Comparison of ENCODE assay signal across 21 cellular contexts in the genomic region with DNA sequence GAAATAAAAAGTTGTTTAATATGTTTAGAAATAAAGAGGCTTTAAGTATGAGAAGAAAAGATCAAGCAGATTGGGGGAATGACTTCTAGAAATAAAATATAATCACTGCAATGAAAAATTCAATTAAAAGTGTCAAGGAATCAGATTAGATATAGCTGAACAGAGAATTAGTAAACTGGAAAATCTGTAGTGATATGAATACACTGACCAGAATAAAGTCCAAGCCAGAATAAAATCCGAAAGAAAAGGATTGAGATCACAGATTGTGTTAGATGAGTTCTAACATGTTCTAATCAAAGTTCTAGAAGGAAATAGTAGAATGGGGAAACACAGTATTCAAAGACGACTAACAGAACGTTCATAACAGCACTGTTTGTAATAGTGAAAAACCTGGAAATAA.
DNase-seq lines count a peak whose midpoint lies in the region; ATAC-seq, FAIRE-seq and TF ChIP-seq lines count a peak whose summit lies in the region.
"Had no signal": no experiment of that assay in that cellular context is flagged by ENCODE, and none has a peak within 500 bp of the region (broad histone marks: within the 10 kb centered on the region; RNA-seq: fewer than 3 reads in every experiment).

No MANE protein-coding gene starts in this region.

- CTCF ChIA-PET in Panc1 (lab: Charles Lee) (no interaction called here), GM12878 (lab: Yijun Ruan, JAX) (no interaction called here)

- H3K4me1 ChIP-seq in Panc1 (ENCODE audit: control insufficient read depth, insufficient read depth, low read length) (peaks cover 26% of the 10 kb centered on the region), GM12878 (ENCODE audit: control insufficient read depth, insufficient read depth, low read length) (peaks cover 25% of the 10 kb centered on the region)

- SMC1A ChIA-PET in GM12878 (lab: Charles Lee; ENCODE audit: uncharacterized antibody, unreplicated experiment): interaction anchor here (0.7 to 15.2 kb wide), 6 partner anchors 8 to 849 kb away, joined by 3 to 489 read pairs (median 3); no protein-coding TSS in a partner anchor

- FAIRE-seq in A204.1 (lab: Jason Lieb, UNC) (peak; percentile 80), D721Med (lab: Jason Lieb, UNC) (peak; percentile 29), GM12878 (lab: Jason Lieb, UNC) (no peak)
- FAIRE-seq: GM12891, GM18507 had no signal

- no peak for TF ChIP-seq EP300 in GM12878 (IDR thresholded peaks at IDR 0.05; ENCODE audit: borderline replicate concordance in 1 of 2, control insufficient read depth in 1 of 2, low read depth in 2 of 2, low read length in 2 of 2)

- H3K79me2 ChIP-seq in GM12878 (ENCODE audit: control insufficient read depth, insufficient read depth, low read length): no peaks in the 10 kb centered on the region

- no peaks in the 10 kb centered on the region for H4K20me1 ChIP-seq in GM12878 (ENCODE audit: control insufficient read depth, insufficient read depth)
- H4K20me1 ChIP-seq: BLaER1 had no signal

- H3K4me2 ChIP-seq in GM12878 (ENCODE audit: control insufficient read depth, insufficient read depth): no peak overlapping the region
- H3K4me2 ChIP-seq: BLaER1 had no signal

- in situ Hi-C loops in Panc1 (cut with HindIII; ENCODE audit: low pct_unique_long_range_greater_than_20kb, low sequenced_read_pairs): no loop called here
- in situ Hi-C loops in GM12878 (cut with MboI): no loop called here

- H3K9me3 ChIP-seq in Panc1 (ENCODE audit: control insufficient read depth, insufficient read depth, low read depth, low read length) (peaks cover 29% of the 10 kb centered on the region), GM12878 (replicated peaks; ENCODE audit: control insufficient read depth, insufficient read depth, low read length) (peaks cover 16% of the 10 kb centered on the region)
- H3K9me3 ChIP-seq: HAP-1 had no signal

- intact Hi-C loops in Panc1 (cut with micrococcal nuclease; ENCODE audit: unreplicated experiment): no loop called here
- intact Hi-C loops in GM12878 (cut with micrococcal nuclease; ENCODE audit: unreplicated experiment): no loop called here

- no peak for TF ChIP-seq RAD21 in GM12878 (IDR thresholded peaks at IDR 0.05; ENCODE audit: insufficient read depth, low read depth, low read length)

- peak overlapping the region; percentile 95; the same call in 1 of the 2 replicates for H3K27ac ChIP-seq in Panc1 (ENCODE audit: low read length)
- no peak overlapping the region for H3K27ac ChIP-seq in GM12878 (ENCODE audit: control insufficient read depth, insufficient read depth)
- H3K27ac ChIP-seq: BLaER1, C4-2B, GM23248 had no signal

- no peak for ATAC-seq in Panc1
- ATAC-seq in GM12878: no peak
- no peak for ATAC-seq in HG03135 (IDR thresholded peaks at IDR 0.05; ENCODE audit: unreplicated experiment)
- ATAC-seq: CD8-positive, alpha-beta T cell had no signal

- DNase-seq in D721Med (ENCODE audit: insufficient read length, low spot score) (no peak), Panc1 (ENCODE audit: low read depth, low spot score) (no peak), GM12878 (ENCODE audit: low read depth, low spot score) (no peak), NAMALWA (ENCODE audit: low spot score) (no peak), medulla oblongata (ENCODE audit: extremely low spot score) (no peak)
- DNase-seq in activated CD4-positive, alpha-beta T cell treated with anti-CD3 and anti-CD28 coated beads for 1 hour: no peak
- DNase-seq: 8988T; CD4-positive, CD25-positive, alpha-beta regulatory T cell; CD8-positive, alpha-beta T cell; DMS153; DND-41; GDM1; GM23248; HFFc6 had no signal

- H3K27me3 ChIP-seq in Panc1 (ENCODE audit: control insufficient read depth, insufficient read depth, low read length): no peaks in the 10 kb centered on the region
- H3K27me3 ChIP-seq in GM12878 (replicated peaks in 1 of 2; ENCODE audit: control insufficient read depth in 2 of 2, insufficient read depth in 2 of 2, low read length in 1 of 2): no peaks in the 10 kb centered on the region
- H3K27me3 ChIP-seq: BLaER1 had no signal

- no peak overlapping the region for H3K9ac ChIP-seq in GM12878 (ENCODE audit: control insufficient read depth, insufficient read depth, low read length)
- H3K9ac ChIP-seq: BLaER1, GM23248 had no signal

- WGBS in GM12878 (ENCODE audit: insufficient coverage, insufficient replicate concordance, low lambda C conversion rate, missing lambda C conversion rate): 94% methylated on average over 3 of the region's 3 CpGs

- TF ChIP-seq POLR2A in GM12878 (IDR thresholded peaks at IDR 0.05; ENCODE audit: low read depth, low read length): no peak

- BruUV-seq in Panc1 (replicated peaks; lab: Mats Ljungman, UMichigan) (no TSS peak), GM12878 (replicated peaks; lab: Mats Ljungman, UMichigan) (no TSS peak)

- H3K4me3 ChIP-seq in Panc1 (ENCODE audit: low read depth in 2 of 2, low read length in 2 of 2) (no peak overlapping the region), GM12878 (no peak overlapping the region)
- H3K4me3 ChIP-seq: BLaER1, GM23248, HAP-1 had no signal

- RAD21 ChIA-PET in GM12878 (lab: Charles Lee; ENCODE audit: unreplicated experiment): interaction anchor here (0.9 to 13.2 kb wide), 3 partner anchors 10 to 48 kb away, joined by 4 to 407 read pairs (median 364); no protein-coding TSS in a partner anchor

- H2AFZ ChIP-seq in GM12878 (ENCODE audit: control insufficient read depth, low read depth, low read length): no peak overlapping the region
- H2AFZ ChIP-seq: GM23248 had no signal

- no peak for TF ChIP-seq CTCF in D721Med (IDR thresholded peaks at IDR 0.05; ENCODE audit: insufficient read depth, missing control alignments)
- no peak for TF ChIP-seq CTCF in Panc1 (IDR thresholded peaks at IDR 0.05)
- no peak for TF ChIP-seq CTCF in GM12878 (IDR thresholded peaks at IDR 0.05 in 2 of 3, conservative IDR thresholded peaks at IDR 0.05 in 1 of 3; ENCODE audit: control insufficient read depth in 2 of 3, extremely low read depth in 1 of 3, insufficient read depth in 1 of 3, low read depth in 3 of 3, low read length in 3 of 3)

- POLR2A ChIA-PET in Panc1 (lab: Charles Lee) (no interaction called here), GM12878 (lab: Charles Lee) (interaction anchor here (0.7 to 1.2 kb wide), 4 partner anchors 31 to 172 kb away, joined by 3 to 8 read pairs (median 4); no protein-coding TSS in a partner anchor)

- H3K36me3 ChIP-seq in Panc1 (ENCODE audit: control insufficient read depth, insufficient read depth, low read length): no peaks in the 10 kb centered on the region
- H3K36me3 ChIP-seq in GM12878 (ENCODE audit: control insufficient read depth in 2 of 2, insufficient read depth in 2 of 2, low read length in 1 of 2): no peaks in the 10 kb centered on the region
- H3K36me3 ChIP-seq: BLaER1, HAP-1 had no signal

TF ChIP-seq in GM12878, 131 proteins besides CTCF, POLR2A, EP300 and RAD21:
- TF ChIP-seq CBX3 (IDR thresholded peaks at IDR 0.05; ENCODE audit: borderline replicate concordance, low read depth) (0 out of 2 replicates have a peak, but pooled peaks have one; percentile 62), CREB1 (IDR thresholded peaks at IDR 0.05; ENCODE audit: low read depth) (no peak)
